In genomic region chr1:69223156-69223555, GRCh38 we compare ENCODE assay signal across 35 cellular contexts.
"Had no signal": no experiment of that assay in that cellular context is flagged by ENCODE, and none has a peak within 500 bp of the region (broad histone marks: within the 10 kb centered on the region; RNA-seq: fewer than 3 reads in every experiment).

No MANE protein-coding gene starts in this region.

- H3K36me3 ChIP-seq: MG63 had no signal

- H3K4me3 ChIP-seq: MG63 had no signal

- DNase-seq: Karpas-422, Kasumi-1, MG63, MM.1S, MV-4-11, NCI-H1048, NCI-H1092, NCI-H1092 treated with DMSO at 0.1 percent for 48 hours, NCI-H1105, NCI-H1105 treated with DMSO at 0.1 percent for 48 hours, NCI-H1417, NCI-H1417 treated with DMSO at 0.1 percent for 48 hours, NCI-H1436, NCI-H1436 treated with DMSO at 0.1 percent for 48 hours, NCI-H146, NCI-H1694, NCI-H1694 treated with DMSO at 0.1 percent for 48 hours, NCI-H187, NCI-H187 treated with DMSO at 0.1 percent for 48 hours, NCI-H1930, NCI-H2029, NCI-H2029 treated with DMSO at 0.1 percent for 48 hours, NCI-H2081, NCI-H2081 treated with DMSO at 0.1 percent for 48 hours, NCI-H2107, NCI-H2171, NCI-H2171 treated with DMSO at 0.1 percent for 48 hours, NCI-H2227 treated with DMSO at 0.1 percent for 48 hours, NCI-H226, NCI-H345, NCI-H446, NCI-H446 treated with DMSO at 0.1 percent for 48 hours, NCI-H510A, NCI-H510A treated with DMSO at 0.1 percent for 48 hours, NCI-H524 had no signal

- H3K27me3 ChIP-seq: MG63 had no signal

- H3K9me3 ChIP-seq: MG63 had no signal
